19 cellular contexts compared by ENCODE assay signal in genomic region chr4:179695175-179695574, GRCh38.
A peak's percentile ranks its signal among the peaks of the same experiment; 100 is the strongest.
DNase-seq lines count a peak whose midpoint lies in the region; TF ChIP-seq lines count a peak whose summit lies in the region.
"Had no signal": no experiment of that assay in that cellular context is flagged by ENCODE, and none has a peak within 500 bp of the region (broad histone marks: within the 10 kb centered on the region; RNA-seq: fewer than 3 reads in every experiment).

No MANE protein-coding gene starts in this region.

- no peak overlapping the region for H3K4me3 ChIP-seq in mammary epithelial cell (replicated peaks in 1 of 3; ENCODE audit: insufficient read depth in 1 of 3, low read depth in 2 of 3, low read length in 3 of 3)
- H3K4me3 ChIP-seq: BLaER1 treated with 17β-estradiol and CSF1 and Interleukin-3, amounts not matched to agents 10 nM and 100 nM; mucosa of descending colon; ovary; spleen had no signal

- H4K20me1 ChIP-seq in mammary epithelial cell (ENCODE audit: insufficient read depth, low read length) = no peaks in the 10 kb centered on the region
- H4K20me1 ChIP-seq: BLaER1 treated with 17β-estradiol and CSF1 and Interleukin-3, amounts not matched to agents 10 nM and 100 nM had no signal

- no peak overlapping the region for H3K9ac ChIP-seq in mammary epithelial cell (ENCODE audit: insufficient read depth, low read length)
- H3K9ac ChIP-seq: BLaER1 treated with 17β-estradiol and CSF1 and Interleukin-3, amounts not matched to agents 10 nM and 100 nM had no signal

- dilution Hi-C loops in mammary epithelial cell (cut with HindIII; ENCODE audit: low sequenced_read_pairs) = no loop called here

- in situ Hi-C loops in mammary epithelial cell (cut with MboI; ENCODE audit: low sequenced_read_pairs in 2 of 2) = no loop called here

- no TSS peak for BruUV-seq in mammary epithelial cell (replicated peaks; lab: Mats Ljungman, UMichigan)

- CTCF ChIA-PET in mammary epithelial cell (lab: Charles Lee; ENCODE audit: low non-redundant PET) = no interaction called here

- no peak overlapping the region for H2AFZ ChIP-seq in mammary epithelial cell (ENCODE audit: low read depth, low read length)

- H3K27me3 ChIP-seq in mammary epithelial cell (ENCODE audit: insufficient read depth, low read length) = no peaks in the 10 kb centered on the region
- H3K27me3 ChIP-seq: BLaER1 treated with 17β-estradiol and CSF1 and Interleukin-3, amounts not matched to agents 10 nM and 100 nM; ovary; spleen had no signal

- H3K79me2 ChIP-seq in mammary epithelial cell (ENCODE audit: insufficient read depth, low read length) = no peaks in the 10 kb centered on the region

- intact Hi-C loops in mammary epithelial cell (cut with micrococcal nuclease) (no loop called here), posterior vena cava (cut with DNase I) (no loop called here)

- no peak overlapping the region for H3K27ac ChIP-seq in mammary epithelial cell (ENCODE audit: insufficient read depth, low read depth, low read length)
- H3K27ac ChIP-seq: BLaER1 treated with 17β-estradiol and CSF1 and Interleukin-3, amounts not matched to agents 10 nM and 100 nM; ovary; spleen had no signal

- no peaks in the 10 kb centered on the region for H3K4me1 ChIP-seq in mammary epithelial cell (ENCODE audit: insufficient read depth, low read length)
- H3K4me1 ChIP-seq: BLaER1 treated with 17β-estradiol and CSF1 and Interleukin-3, amounts not matched to agents 10 nM and 100 nM; spleen had no signal

- H3K36me3 ChIP-seq in mammary epithelial cell (ENCODE audit: insufficient read depth, low read length) = no peaks in the 10 kb centered on the region
- H3K36me3 ChIP-seq: BLaER1 treated with 17β-estradiol and CSF1 and Interleukin-3, amounts not matched to agents 10 nM and 100 nM; ovary; spleen had no signal

- WGBS in mammary epithelial cell (ENCODE audit: low coverage, missing lambda C conversion rate) = 60% methylated on average over 4 of the region's 5 CpGs

- no peak for TF ChIP-seq CTCF in mammary epithelial cell (conservative IDR thresholded peaks at IDR 0.05 in 1 of 2, IDR thresholded peaks at IDR 0.05 in 1 of 2; ENCODE audit: extremely low read depth in 1 of 2, insufficient read depth in 1 of 2, low read depth in 1 of 2, low read length in 2 of 2)

- DNase-seq in HCEC 1CT (peak; percentile 70), RKO (ENCODE audit: low spot score) (peak; percentile 79), mammary epithelial cell (peak; percentile 5), myocyte (ENCODE audit: low read depth) (peak; percentile 25), NCI-H187 treated with DMSO at 0.1 percent for 48 hours (lab: John Stamatoyannopoulos, UW) (no peak), posterior vena cava (ENCODE audit: low spot score) (no peak), NCI-H526 treated with DMSO at 0.1 percent for 48 hours (lab: John Stamatoyannopoulos, UW) (no peak)
- no peak for DNase-seq in stimulated activated CD8-positive, alpha-beta memory T cell treated with anti-CD3 and anti-CD28 coated beads, Interleukin-4, amount 100 ng/mL, for 48 hours
- DNase-seq: activated CD8-positive, alpha-beta memory T cell treated with anti-CD3 and anti-CD28 coated beads, Interleukin-2, amount 50 U/mL, for 4 hours; activated naive CD4-positive, alpha-beta T cell treated with anti-CD3 and anti-CD28 coated beads, Interleukin-2, amount 10 ng/mL, durations not matched to agents 7 days and 5 days; caudate nucleus; DMS79 treated with DMSO at 0.1 percent for 48 hours; GOT3; mucosa of descending colon; NCI-H1436; ovary; spleen; stimulated activated naive CD8-positive, alpha-beta T cell treated with anti-CD3 and anti-CD28 coated beads, Interleukin-15, amount 100 ng/mL, for 72 hours had no signal

- no peak overlapping the region for H3K4me2 ChIP-seq in mammary epithelial cell (ENCODE audit: insufficient read depth, low read depth, low read length)
- H3K4me2 ChIP-seq: BLaER1 treated with 17β-estradiol and CSF1 and Interleukin-3, amounts not matched to agents 10 nM and 100 nM had no signal

- H3K9me3 ChIP-seq in mammary epithelial cell (replicated peaks; ENCODE audit: insufficient read depth, low read length) = no peaks in the 10 kb centered on the region
- H3K9me3 ChIP-seq: BLaER1 treated with 17β-estradiol and CSF1 and Interleukin-3, amounts not matched to agents 10 nM and 100 nM; ovary; spleen had no signal

Comparison
In these comparisons a context has a peak if more than half of its experiments do, and no peak if none do; other contexts are left out.
1. DNase-seq: peak in HCEC 1CT (single experiment), RKO (single experiment), mammary epithelial cell (single experiment) and myocyte (single experiment); none in NCI-H187 treated with DMSO at 0.1 percent for 48 hours (single experiment), posterior vena cava (single experiment), stimulated activated CD8-positive, alpha-beta memory T cell treated with anti-CD3 and anti-CD28 coated beads, Interleukin-4, amount 100 ng/mL, for 48 hours (single experiment) and NCI-H526 treated with DMSO at 0.1 percent for 48 hours (single experiment).